Comparison of ENCODE assay signal across 29 cellular contexts in the genomic region with DNA sequence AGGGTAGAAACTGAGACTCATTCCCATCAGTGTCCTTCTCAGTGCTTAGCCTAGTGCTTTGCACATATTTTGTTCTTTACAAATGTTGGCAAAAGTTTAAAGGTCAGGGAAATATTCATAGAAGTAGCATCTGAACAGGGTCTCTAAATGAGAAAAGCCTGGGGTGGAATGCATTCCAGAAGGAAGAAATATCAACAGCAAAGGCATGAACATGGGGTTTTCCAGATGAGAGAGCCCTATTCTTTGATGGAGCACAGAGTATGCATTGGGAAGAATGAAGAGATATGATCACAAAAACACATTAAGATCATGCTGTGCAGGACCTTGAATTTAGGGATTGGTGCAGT.
"Had no signal": no experiment of that assay in that cellular context is flagged by ENCODE, and none has a peak within 500 bp of the region (broad histone marks: within the 10 kb centered on the region; RNA-seq: fewer than 3 reads in every experiment).

No MANE protein-coding gene starts in this region.

- ATAC-seq: activated T-cell treated with anti-CD3 and anti-CD28 coated beads, Interleukin-2, amount 50 U/mL, for 72 hours; body of pancreas; T-cell had no signal

- H3K9me3 ChIP-seq: adrenal gland, body of pancreas had no signal

- DNase-seq: activated CD4-positive, alpha-beta memory T cell treated with anti-CD3 and anti-CD28 coated beads for 36 hours; activated CD4-positive, alpha-beta T cell treated with anti-CD3 and anti-CD28 coated beads, Interleukin-2, amount 10 ng/mL, durations not matched to agents 7 days and 5 days; activated CD4-positive, CD25-positive, alpha-beta regulatory T cell; activated CD8-positive, alpha-beta memory T cell treated with anti-CD3 and anti-CD28 coated beads for 24 hours; activated gamma-delta T cell treated with Interleukin-2 at 50 U/mL for 16 hours; activated naive CD4-positive, alpha-beta T cell treated with anti-CD3 and anti-CD28 coated beads, Interleukin-2, amount 10 ng/mL, durations not matched to agents 7 days and 5 days; activated naive CD8-positive, alpha-beta T cell treated with anti-CD3 and anti-CD28 coated beads for 36 hours; activated T-cell treated with anti-CD3 and anti-CD28 coated beads, Interleukin-2, amount 50 U/mL, for 72 hours; adrenal gland; anterior cingulate cortex; body of pancreas; Kasumi-1; KBM-7; MV-4-11; NCI-H1092 treated with DMSO at 0.1 percent for 48 hours; NCI-H1417 treated with DMSO at 0.1 percent for 48 hours; NCI-H1694; NCI-H2029; NCI-H2107; NCI-H345; NCI-H510A; NCI-H526 treated with DMSO at 0.1 percent for 48 hours; NK-92 treated with Interleukin-12 subunit alpha and Interleukin-12 subunit beta, amount 100 ng/mL, for 24 hours; OCI-M1; SHP77 treated with DMSO at 0.1 percent for 48 hours; T-cell; T-helper 2 cell; T1000 had no signal

- H3K27ac ChIP-seq: adrenal gland, body of pancreas, VCaP had no signal

- H3K36me3 ChIP-seq: adrenal gland had no signal

- H3K4me1 ChIP-seq: adrenal gland, body of pancreas had no signal

- H3K27me3 ChIP-seq: adrenal gland, body of pancreas had no signal

- H3K4me3 ChIP-seq: adrenal gland, body of pancreas had no signal
